ENCODE assay signal across 8 cellular contexts in the genomic region with DNA sequence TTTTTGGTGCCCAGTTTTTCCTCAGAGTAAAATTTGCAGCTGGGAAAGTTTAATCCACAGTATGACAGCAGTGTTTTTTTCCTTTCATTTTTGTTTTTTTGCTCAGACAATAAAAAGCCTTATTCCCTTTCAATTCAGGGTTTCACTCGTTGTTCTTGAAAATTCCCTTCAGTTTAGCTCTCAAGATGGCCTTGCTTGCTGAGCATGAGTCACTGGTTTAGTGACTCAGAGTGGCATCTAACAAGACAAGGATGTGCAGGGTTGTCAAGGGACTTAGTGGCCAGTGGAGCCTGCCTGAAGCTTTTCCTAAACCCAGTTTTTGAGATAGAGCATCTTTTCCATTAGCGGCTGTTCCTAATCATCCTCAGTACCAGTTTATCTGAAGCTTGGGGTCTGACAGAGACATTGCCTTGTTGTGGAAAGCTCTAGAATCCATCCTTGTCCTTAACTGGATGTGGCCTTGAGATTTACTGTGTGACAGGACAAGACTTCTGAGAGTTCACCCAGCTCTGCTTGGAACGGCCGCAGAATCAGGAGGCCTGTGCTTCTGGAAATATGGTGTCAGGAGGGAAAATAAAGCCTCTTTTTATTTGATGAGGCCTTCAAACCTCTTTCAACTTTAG. TPM values are rescaled to one million over a fixed set of nuclear protein-coding genes. Genes with fewer than 3 reads are reported as not detected.
A peak's percentile ranks its signal among the peaks of the same experiment; 100 is the strongest.
DNase-seq lines count a peak whose midpoint lies in the region; ATAC-seq and TF ChIP-seq lines count a peak whose summit lies in the region.

No MANE protein-coding gene starts in this region.

- no peak overlapping the region for H3K4me3 Mint-ChIP-seq in activated CD4-positive, alpha-beta memory T cell treated with anti-CD3 and anti-CD28 coated beads, Interleukin-2, amount 10 ng/mL, durations not matched to agents 7 days and 5 days

- H3K36me3 Mint-ChIP-seq in activated CD4-positive, alpha-beta memory T cell treated with anti-CD3 and anti-CD28 coated beads, Interleukin-2, amount 10 ng/mL, durations not matched to agents 7 days and 5 days (ENCODE audit: low read depth) = no peaks in the 10 kb centered on the region

- DNase-seq in GM04503 (ENCODE audit: low read depth) (peak; percentile 73), kidney glomerular epithelial cell (lab: John Stamatoyannopoulos, UW) (peak; percentile 42), GOT3 (lab: John Stamatoyannopoulos, UW) (no peak), upper lobe of right lung (no peak)
- peak; percentile 20 for DNase-seq in activated CD4-positive, alpha-beta memory T cell treated with anti-CD3 and anti-CD28 coated beads, Interleukin-2, amount 10 ng/mL, durations not matched to agents 7 days and 5 days
- DNase-seq in activated CD8-positive, alpha-beta memory T cell treated with anti-CD3 and anti-CD28 coated beads, Interleukin-2, amount 50 U/mL, for 4 hours = no peak
- no peak for DNase-seq in effector CD4-positive, alpha-beta T cell

- no peaks in the 10 kb centered on the region for H3K9me3 ChIP-seq in upper lobe of right lung

- POLR2A ChIA-PET in activated CD4-positive, alpha-beta memory T cell treated with anti-CD3 and anti-CD28 coated beads, Interleukin-2, amount 10 ng/mL, durations not matched to agents 7 days and 5 days (lab: Charles Lee) = interaction anchor here (0.8 kb wide), 1 partner anchor 13 kb away, joined by 3 read pairs; no protein-coding TSS in a partner anchor

- no peak for TF ChIP-seq CTCF in upper lobe of right lung (IDR thresholded peaks at IDR 0.05)

- CTCF ChIA-PET in activated CD4-positive, alpha-beta memory T cell treated with anti-CD3 and anti-CD28 coated beads, Interleukin-2, amount 10 ng/mL, durations not matched to agents 7 days and 5 days (lab: Charles Lee) = interaction anchor here (0.9 kb wide), 1 partner anchor 25 kb away, joined by 5 read pairs; no protein-coding TSS in a partner anchor

- peaks cover 9% of the 10 kb centered on the region for H3K27me3 Mint-ChIP-seq in activated CD4-positive, alpha-beta memory T cell treated with anti-CD3 and anti-CD28 coated beads, Interleukin-2, amount 10 ng/mL, durations not matched to agents 7 days and 5 days

- H3K27ac Mint-ChIP-seq in activated CD4-positive, alpha-beta memory T cell treated with anti-CD3 and anti-CD28 coated beads, Interleukin-2, amount 10 ng/mL, durations not matched to agents 7 days and 5 days = no peak overlapping the region

- intact Hi-C loops in upper lobe of right lung (cut with DNase I) = no loop called here

- ATAC-seq in HG02588 (IDR thresholded peaks at IDR 0.05; ENCODE audit: unreplicated experiment) (peak; percentile 75), upper lobe of right lung (no peak)

- no peaks in the 10 kb centered on the region for H3K36me3 ChIP-seq in upper lobe of right lung

- H3K4me1 Mint-ChIP-seq in activated CD4-positive, alpha-beta memory T cell treated with anti-CD3 and anti-CD28 coated beads, Interleukin-2, amount 10 ng/mL, durations not matched to agents 7 days and 5 days = peaks cover 43% of the 10 kb centered on the region

- no peak overlapping the region for H3K4me3 ChIP-seq in upper lobe of right lung

- no peaks in the 10 kb centered on the region for H3K27me3 ChIP-seq in upper lobe of right lung

- no peaks in the 10 kb centered on the region for H3K9me3 Mint-ChIP-seq in activated CD4-positive, alpha-beta memory T cell treated with anti-CD3 and anti-CD28 coated beads, Interleukin-2, amount 10 ng/mL, durations not matched to agents 7 days and 5 days

- no peak overlapping the region for H3K27ac ChIP-seq in upper lobe of right lung

- peaks cover 15% of the 10 kb centered on the region for H3K4me1 ChIP-seq in upper lobe of right lung

RNA-seq across cellular contexts. Expression of a gene that starts 48.4 kb away (rescaled TPM):
- 1 to 10 TPM; 4.0 to 5.4 TPM for total RNA-seq in activated CD4-positive, alpha-beta memory T cell treated with anti-CD3 and anti-CD28 coated beads, Interleukin-2, amount 10 ng/mL, durations not matched to agents 7 days and 5 days
- total RNA-seq in upper lobe of right lung = 6.6 TPM

Comparison
In these comparisons a context has a peak if more than half of its experiments do, and no peak if none do; other contexts are left out.
1. DNase-seq: peak in GM04503 (single experiment), activated CD4-positive, alpha-beta memory T cell treated with anti-CD3 and anti-CD28 coated beads, Interleukin-2, amount 10 ng/mL, durations not matched to agents 7 days and 5 days (single experiment) and kidney glomerular epithelial cell (single experiment); none in GOT3 (single experiment), activated CD8-positive, alpha-beta memory T cell treated with anti-CD3 and anti-CD28 coated beads, Interleukin-2, amount 50 U/mL, for 4 hours (single experiment), effector CD4-positive, alpha-beta T cell (single experiment) and upper lobe of right lung (single experiment).